Comparison of ENCODE assay signal across 9 cellular contexts in the genomic region with DNA sequence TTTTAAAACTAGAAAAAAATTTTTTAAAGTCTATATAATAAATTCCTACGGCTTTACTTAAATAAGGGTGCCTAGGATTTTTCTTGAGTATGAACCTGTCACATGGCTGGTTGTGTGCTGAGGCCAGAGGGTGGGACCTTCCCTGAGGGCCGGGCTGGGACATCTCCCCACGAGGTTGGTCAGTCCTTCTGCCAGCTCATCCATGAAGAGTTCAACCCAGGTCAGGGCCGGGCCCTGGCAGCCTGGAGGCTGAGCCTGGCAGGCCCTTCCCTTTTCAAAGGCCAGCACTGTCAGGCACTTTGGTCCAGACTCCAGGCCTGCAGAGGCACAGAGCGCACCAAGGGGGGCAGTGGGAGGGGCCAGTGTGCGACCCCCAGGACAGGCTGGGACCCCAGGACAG. TPM values are rescaled to one million over a fixed set of nuclear protein-coding genes. Genes with fewer than 3 reads are reported as not detected.
A peak's percentile ranks its signal among the peaks of the same experiment; 100 is the strongest.
DNase-seq lines count a peak whose midpoint lies in the region; ATAC-seq and TF ChIP-seq lines count a peak whose summit lies in the region.
"Had no signal": no experiment of that assay in that cellular context is flagged by ENCODE, and none has a peak within 500 bp of the region (broad histone marks: within the 10 kb centered on the region; RNA-seq: fewer than 3 reads in every experiment).

No MANE protein-coding gene starts in this region.

- no peaks in the 10 kb centered on the region for H3K79me2 ChIP-seq in mammary epithelial cell (ENCODE audit: insufficient read depth, low read length)

- intact Hi-C loops in mammary epithelial cell (cut with micrococcal nuclease) = no loop called here
- intact Hi-C loops in right lobe of liver (cut with DNase I) = no loop called here
- intact Hi-C loops in CD14-positive monocyte (cut with micrococcal nuclease) = no loop called here

- BruUV-seq in mammary epithelial cell (replicated peaks; lab: Mats Ljungman, UMichigan) = no TSS peak

- H3K9ac ChIP-seq in mammary epithelial cell (ENCODE audit: insufficient read depth, low read length) = no peak overlapping the region

- H3K27me3 Mint-ChIP-seq in CD14-positive monocyte (ENCODE audit: low read depth in 3 of 3) = peaks cover 2 to 16% (median 4%) of the 10 kb centered on the region in 3 donors

- H3K27ac ChIP-seq in mammary epithelial cell (ENCODE audit: insufficient read depth, low read depth, low read length) (no peak overlapping the region), right lobe of liver (peak overlapping the region in 1 of 3 donors; percentile 24)

- DNase-seq in AG08395 (ENCODE audit: low spot score) (peak; percentile 96), LHCN-M2 (ENCODE audit: low read depth) (peak; percentile 78), mammary epithelial cell (peak; percentile 58), right lobe of liver (peak; percentile 91 to 96 (median 94)), inferior parietal cortex (ENCODE audit: extremely low spot score) (no peak), CD14-positive monocyte (ENCODE audit: low spot score) (no peak), COR-L47 (lab: John Stamatoyannopoulos, UW) (no peak)
- DNase-seq: KG1 had no signal

- no peaks in the 10 kb centered on the region for H4K20me1 ChIP-seq in mammary epithelial cell (ENCODE audit: insufficient read depth, low read length)

- CTCF ChIA-PET in mammary epithelial cell (lab: Charles Lee; ENCODE audit: low non-redundant PET) = no interaction called here

- no peak overlapping the region for H3K4me3 Mint-ChIP-seq in CD14-positive monocyte

- H3K27me3 ChIP-seq in mammary epithelial cell (ENCODE audit: insufficient read depth, low read length) (no peaks in the 10 kb centered on the region), right lobe of liver (no peaks in the 10 kb centered on the region)

- H3K4me3 ChIP-seq in mammary epithelial cell (replicated peaks in 1 of 3; ENCODE audit: insufficient read depth in 1 of 3, low read depth in 2 of 3, low read length in 3 of 3) (no peak overlapping the region), right lobe of liver (no peak overlapping the region)

- TF ChIP-seq CTCF in mammary epithelial cell (conservative IDR thresholded peaks at IDR 0.05 in 1 of 2, IDR thresholded peaks at IDR 0.05 in 1 of 2; ENCODE audit: extremely low read depth in 1 of 2, insufficient read depth in 1 of 2, low read depth in 1 of 2, low read length in 2 of 2) = no peak
- no peak for TF ChIP-seq CTCF in right lobe of liver (IDR thresholded peaks at IDR 0.05)
- TF ChIP-seq CTCF in CD14-positive monocyte (IDR thresholded peaks at IDR 0.05) = no peak

- no peak overlapping the region for H3K27ac Mint-ChIP-seq in CD14-positive monocyte

- H3K4me1 Mint-ChIP-seq in CD14-positive monocyte = no peaks in the 10 kb centered on the region

- 17% methylated on average over 4 of the region's 6 CpGs for WGBS in mammary epithelial cell (ENCODE audit: low coverage, missing lambda C conversion rate)
- WGBS in right lobe of liver (ENCODE audit: insufficient coverage, low coverage, low lambda C conversion rate, missing lambda C conversion rate) = 7% methylated on average over 3 of the region's 6 CpGs

- ATAC-seq in right lobe of liver (peak; percentile 99 to 100 (median 100)), GM18498 (IDR thresholded peaks at IDR 0.05; ENCODE audit: unreplicated experiment) (no peak)

- no peak for TF ChIP-seq POLR2A in right lobe of liver (IDR thresholded peaks at IDR 0.05)

- H3K9me3 Mint-ChIP-seq in CD14-positive monocyte = no peaks in the 10 kb centered on the region

- dilution Hi-C loops in mammary epithelial cell (cut with HindIII; ENCODE audit: low sequenced_read_pairs) = loop anchor here (5.0 kb wide), 1 partner anchor 52 kb away; no protein-coding TSS in a partner anchor

- no peaks in the 10 kb centered on the region for H3K36me3 Mint-ChIP-seq in CD14-positive monocyte

- no peak overlapping the region for H2AFZ ChIP-seq in mammary epithelial cell (ENCODE audit: low read depth, low read length)

- H3K9me3 ChIP-seq in mammary epithelial cell (replicated peaks; ENCODE audit: insufficient read depth, low read length) (no peaks in the 10 kb centered on the region), right lobe of liver (no peaks in the 10 kb centered on the region)

- H3K4me1 ChIP-seq in mammary epithelial cell (ENCODE audit: insufficient read depth, low read length) (peaks cover 13% of the 10 kb centered on the region), right lobe of liver (peaks cover 0 to 8% (median 0%) of the 10 kb centered on the region in 4 donors)

- peak overlapping the region; percentile 8 for H3K4me2 ChIP-seq in mammary epithelial cell (ENCODE audit: insufficient read depth, low read depth, low read length)

- in situ Hi-C loops in mammary epithelial cell (cut with MboI; ENCODE audit: low sequenced_read_pairs in 2 of 2) = no loop called here

- H3K36me3 ChIP-seq in mammary epithelial cell (ENCODE audit: insufficient read depth, low read length) (no peaks in the 10 kb centered on the region), right lobe of liver (no peaks in the 10 kb centered on the region)

RNA-seq across cellular contexts. Expression of a gene that starts 31.8 kb away (rescaled TPM):
- total RNA-seq in LHCN-M2 (2014; rRNA removed) = 9.4 and 21.0 TPM in 2 replicates
- polyA plus RNA-seq in LHCN-M2 (2012) = 5.3 TPM
- 1 to 10 TPM; 1.8 to 3.3 TPM for total RNA-seq in mammary epithelial cell
- 0.14 TPM for polyA plus RNA-seq in mammary epithelial cell
- polyA minus RNA-seq in mammary epithelial cell = not detected
- total RNA-seq in right lobe of liver = 100 to 1,000 TPM in 1 of 6 experiments, 10 to 100 TPM in 5; 23.2 to 122 (median 32.6) TPM
- 10 to 100 TPM; 41.5 to 50.8 TPM for polyA plus RNA-seq in CD14-positive monocyte

Comparison
In these comparisons a context has a peak if more than half of its experiments do, and no peak if none do; other contexts are left out.
1. DNase-seq: peak in AG08395 (single experiment), LHCN-M2 (single experiment), mammary epithelial cell (single experiment) and right lobe of liver (3 of 3); none in inferior parietal cortex (single experiment), CD14-positive monocyte (single experiment) and COR-L47 (single experiment).